Comparison of ENCODE assay signal across 22 cellular contexts in genomic region chr17:60292697-60293096, GRCh38.
DNase-seq lines count a peak whose midpoint lies in the region; ATAC-seq, FAIRE-seq and TF ChIP-seq lines count a peak whose summit lies in the region.
"Had no signal": no experiment of that assay in that cellular context is flagged by ENCODE, and none has a peak within 500 bp of the region (broad histone marks: within the 10 kb centered on the region; RNA-seq: fewer than 3 reads in every experiment).

No MANE protein-coding gene starts in this region.

- no peaks in the 10 kb centered on the region for H3K9me2 ChIP-seq in GM23248 (ENCODE audit: insufficient read depth)

- POLR2A ChIA-PET in HepG2 (lab: Yijun Ruan, JAX) (no interaction called here), K562 (lab: Yijun Ruan, JAX) (no interaction called here)
- POLR2A ChIA-PET in CD4-positive, alpha-beta memory T cell (lab: Charles Lee; ENCODE audit: partially characterized antibody), result no interaction called here

- H3K27ac ChIP-seq in HepG2 (ENCODE audit: extremely low read length, insufficient read depth, low read length) (no peak overlapping the region), right lobe of liver (no peak overlapping the region), K562 (ENCODE audit: extremely low read depth, low read depth, low read length) (no peak overlapping the region), GM23248 (no peak overlapping the region)
- no peak overlapping the region for H3K27ac ChIP-seq in CD4-positive, alpha-beta memory T cell (ENCODE audit: low read depth, low read length)
- H3K27ac ChIP-seq: 22Rv1, A549, BLaER1, C4-2B had no signal

- peaks cover 0 to 2% (median under 1%) of the 10 kb centered on the region in 4 donors for H3K4me1 Mint-ChIP-seq in CD4-positive, alpha-beta memory T cell

- H3K79me2 ChIP-seq in HepG2 (ENCODE audit: insufficient read depth, low read length), result no peaks in the 10 kb centered on the region
- H3K79me2 ChIP-seq in K562 (ENCODE audit: control insufficient read depth, insufficient read depth, low read length), result peaks cover 22% of the 10 kb centered on the region
- H3K79me2 ChIP-seq in GM23248 (ENCODE audit: insufficient read depth), result peaks cover 86% of the 10 kb centered on the region

- no peaks in the 10 kb centered on the region for H3K27me3 Mint-ChIP-seq in CD4-positive, alpha-beta memory T cell
- H3K27me3 Mint-ChIP-seq: B cell; CD4-positive, CD25-positive, alpha-beta regulatory T cell; CD8-positive, alpha-beta memory T cell had no signal

- peaks cover 4% of the 10 kb centered on the region; the same call in 1 of the 2 replicates for H3F3A ChIP-seq in GM23248 (ENCODE audit: insufficient read depth)

- CTCF ChIA-PET in HepG2 (lab: Yijun Ruan, JAX; ENCODE audit: low intra/inter-chr PET ratio, low total read pairs) (no interaction called here), K562 (lab: Yijun Ruan, JAX; ENCODE audit: low intra/inter-chr PET ratio) (no interaction called here)
- CTCF ChIA-PET in CD4-positive, alpha-beta memory T cell (lab: Charles Lee; ENCODE audit: partially characterized antibody), result interaction anchor here (0.9 kb wide), 1 partner anchor 14 kb away, joined by 3 read pairs; no protein-coding TSS in a partner anchor

- FAIRE-seq in HepG2 (lab: Jason Lieb, UNC), result no peak
- no peak for FAIRE-seq in K562 (lab: Jason Lieb, UNC)
- FAIRE-seq: D721Med, GM12891, GM18507 had no signal

- H3K4me2 ChIP-seq in HepG2 (ENCODE audit: low read depth, low read length) (no peak overlapping the region), K562 (ENCODE audit: insufficient read depth, low read length) (no peak overlapping the region), GM23248 (ENCODE audit: unreplicated experiment) (no peak overlapping the region)
- H3K4me2 ChIP-seq: A549, BLaER1 had no signal

- TF ChIP-seq CTCF in HepG2 (CRISPR knock-in tag; IDR thresholded peaks at IDR 0.05), result no peak
- no peak for TF ChIP-seq CTCF in right lobe of liver (IDR thresholded peaks at IDR 0.05)
- no peak for TF ChIP-seq CTCF in K562 (IDR thresholded peaks at IDR 0.05 in 2 of 3, conservative IDR thresholded peaks at IDR 0.05 in 1 of 3; ENCODE audit: insufficient read depth in 2 of 3, low read depth in 1 of 3, low read length in 3 of 3)
- TF ChIP-seq CTCF in mucosa of descending colon (IDR thresholded peaks at IDR 0.05), result no peak

- H3K9me3 ChIP-seq in HepG2 (ENCODE audit: low read length) (no peaks in the 10 kb centered on the region), right lobe of liver (no peaks in the 10 kb centered on the region), K562 (replicated peaks; ENCODE audit: control insufficient read depth, insufficient read depth, low read depth, low read length) (no peaks in the 10 kb centered on the region), mucosa of descending colon (no peaks in the 10 kb centered on the region), GM23248 (ENCODE audit: low read depth) (no peaks in the 10 kb centered on the region)
- no peaks in the 10 kb centered on the region for H3K9me3 ChIP-seq in CD4-positive, alpha-beta memory T cell (ENCODE audit: control insufficient read depth in 1 of 2, low read length in 2 of 2)
- H3K9me3 ChIP-seq: A549, BLaER1, HAP-1 had no signal

- H3K9me3 Mint-ChIP-seq in CD4-positive, alpha-beta memory T cell, result no peaks in the 10 kb centered on the region
- H3K9me3 Mint-ChIP-seq: CD4-positive, CD25-positive, alpha-beta regulatory T cell; CD8-positive, alpha-beta memory T cell had no signal

- no peak for ATAC-seq in HepG2
- no peak for ATAC-seq in right lobe of liver
- ATAC-seq in K562, result no peak
- ATAC-seq in mucosa of descending colon, result peak; percentile 53
- ATAC-seq: A549 had no signal

- H3K9ac ChIP-seq in HepG2 (ENCODE audit: insufficient read depth, low read depth, low read length) (no peak overlapping the region), K562 (ENCODE audit: insufficient read depth in 1 of 2, low read depth in 2 of 2, low read length in 2 of 2) (no peak overlapping the region), GM23248 (no peak overlapping the region)
- H3K9ac ChIP-seq: BLaER1 had no signal

- WGBS in HepG2 (ENCODE audit: low lambda C conversion rate), result 100% methylated on average over 1 of the region's 1 CpG
- 85% methylated on average over 1 of the region's 1 CpG for WGBS in right lobe of liver (ENCODE audit: insufficient coverage, low coverage, low lambda C conversion rate, missing lambda C conversion rate)
- WGBS in K562 (ENCODE audit: insufficient coverage, low coverage, missing lambda C conversion rate), result 100% methylated on average over 1 of the region's 1 CpG
- WGBS in GM23248 (ENCODE audit: low coverage in 1 of 2, low lambda C conversion rate in 2 of 2, missing lambda C conversion rate in 2 of 2), 2 experiments, result 97 to 100% methylated on average over 1 of the region's 1 CpG

- H3K4me3 Mint-ChIP-seq in CD4-positive, alpha-beta memory T cell, result no peak overlapping the region
- H3K4me3 Mint-ChIP-seq: B cell; CD4-positive, CD25-positive, alpha-beta regulatory T cell; CD8-positive, alpha-beta memory T cell had no signal

- TF ChIP-seq POLR2A in HepG2 (IDR thresholded peaks at IDR 0.05; ENCODE audit: insufficient read depth in 1 of 2, low read depth in 2 of 2, low read length in 2 of 2) (no peak), right lobe of liver (IDR thresholded peaks at IDR 0.05) (no peak), K562 (conservative IDR thresholded peaks at IDR 0.05) (no peak)

- H2AFZ ChIP-seq in HepG2 (ENCODE audit: low read length), result no peak overlapping the region
- H2AFZ ChIP-seq in K562 (ENCODE audit: low read depth, low read length), result no peak overlapping the region
- no peak overlapping the region for H2AFZ ChIP-seq in GM23248

- H3K27me3 ChIP-seq in HepG2 (ENCODE audit: control insufficient read depth in 1 of 2, insufficient read depth in 2 of 2, low read length in 2 of 2), result no peaks in the 10 kb centered on the region
- H3K27me3 ChIP-seq in right lobe of liver, result no peaks in the 10 kb centered on the region
- H3K27me3 ChIP-seq in K562 (ENCODE audit: control insufficient read depth in 2 of 2, insufficient read depth in 2 of 2, low read length in 2 of 2), result no peaks in the 10 kb centered on the region
- H3K27me3 ChIP-seq in CD4-positive, alpha-beta memory T cell (ENCODE audit: insufficient read depth, low read length), result no peaks in the 10 kb centered on the region
- H3K27me3 ChIP-seq in GM23248 (replicated peaks; ENCODE audit: insufficient read depth), result no peaks in the 10 kb centered on the region
- H3K27me3 ChIP-seq: BLaER1 had no signal

- peaks cover 34 to 49% of the 10 kb centered on the region in 2 donors for H3K36me3 Mint-ChIP-seq in CD4-positive, alpha-beta memory T cell

- BruUV-seq in HepG2 (replicated peaks; lab: Mats Ljungman, UMichigan) (TSS peak; percentile 21), K562 (replicated peaks; lab: Mats Ljungman, UMichigan) (TSS peak; percentile 22)

- H3K4me3 ChIP-seq in HepG2 (replicated peaks in 1 of 3; ENCODE audit: insufficient read depth in 1 of 3, low read depth in 2 of 3, low read length in 3 of 3) (no peak overlapping the region), right lobe of liver (no peak overlapping the region), K562 (no peak overlapping the region), mucosa of descending colon (no peak overlapping the region), GM23248 (no peak overlapping the region)
- H3K4me3 ChIP-seq in CD4-positive, alpha-beta memory T cell (ENCODE audit: low read length in 2 of 2), result no peak overlapping the region
- H3K4me3 ChIP-seq: A549, BLaER1, HAP-1 had no signal

- no peaks in the 10 kb centered on the region for H4K20me1 ChIP-seq in HepG2 (ENCODE audit: insufficient read depth, low read length)
- H4K20me1 ChIP-seq in K562 (replicated peaks; ENCODE audit: control insufficient read depth, insufficient read depth, low read length), result no peaks in the 10 kb centered on the region
- no peaks in the 10 kb centered on the region for H4K20me1 ChIP-seq in GM23248 (ENCODE audit: insufficient read depth)
- H4K20me1 ChIP-seq: BLaER1 had no signal

- DNase-seq in HepG2 (ENCODE audit: low spot score) (no peak), right lobe of liver (no peak), K562 (ENCODE audit: extremely low read depth in 1 of 4, low spot score in 3 of 4) (no peak), mucosa of descending colon (no peak), GM23248 (no peak)
- DNase-seq in CD4-positive, alpha-beta memory T cell, result no peak
- DNase-seq: CD4-positive, CD25-positive, alpha-beta regulatory T cell; CD8-positive, alpha-beta memory T cell; DMS 273 treated with DMSO at 0.1 percent for 48 hours; DMS79; EL; GDM1; GOT3 had no signal

- H3K36me3 ChIP-seq in HepG2 (replicated peaks in 1 of 2; ENCODE audit: control insufficient read depth in 1 of 2, insufficient read depth in 2 of 2, low read length in 2 of 2) (peaks cover 0 to 12% of the 10 kb centered on the region in 2 experiments; a peak in 2 of 5 replicates), right lobe of liver (peaks cover 0 to 8% (median 0%) of the 10 kb centered on the region in 4 donors), K562 (ENCODE audit: control insufficient read depth, insufficient read depth, low read length) (peaks cover 68% of the 10 kb centered on the region), mucosa of descending colon (ENCODE audit: low read depth) (no peaks in the 10 kb centered on the region), GM23248 (ENCODE audit: low read depth) (peaks cover 27% of the 10 kb centered on the region)
- H3K36me3 ChIP-seq in CD4-positive, alpha-beta memory T cell (ENCODE audit: insufficient read depth, low read length), result no peaks in the 10 kb centered on the region

- in situ Hi-C loops in HepG2 (cut with HindIII; ENCODE audit: extremely low pct_ligation_motif_present, low pct_unique_long_range_greater_than_20kb) (no loop called here), K562 (cut with MboI) (no loop called here), GM23248 (cut with MboI) (no loop called here)

- no peaks in the 10 kb centered on the region for H3K9me1 ChIP-seq in K562 (ENCODE audit: control insufficient read depth, insufficient read depth, low read length)

- H3K4me1 ChIP-seq in HepG2 (ENCODE audit: insufficient read depth, low read length) (no peaks in the 10 kb centered on the region), right lobe of liver (no peaks in the 10 kb centered on the region), K562 (replicated peaks in 1 of 2; ENCODE audit: control insufficient read depth in 2 of 2, insufficient read depth in 2 of 2, low read length in 2 of 2) (peaks cover 0 to under 1% of the 10 kb centered on the region in 2 experiments; a peak in 2 of 5 replicates), mucosa of descending colon (ENCODE audit: low read depth) (no peaks in the 10 kb centered on the region), GM23248 (ENCODE audit: insufficient read depth) (peaks cover 3% of the 10 kb centered on the region; the same call in 1 of the 2 replicates)
- H3K4me1 ChIP-seq in CD4-positive, alpha-beta memory T cell (ENCODE audit: insufficient read depth, low read length), result no peaks in the 10 kb centered on the region
- H3K4me1 ChIP-seq: A549, BLaER1, HAP-1 had no signal

- no peak for TF ChIP-seq RAD21 in HepG2 (CRISPR knock-in tag; IDR thresholded peaks at IDR 0.05)
- TF ChIP-seq RAD21 in K562 (CRISPR knock-in tag; conservative IDR thresholded peaks at IDR 0.05 in 1 of 2, IDR thresholded peaks at IDR 0.05 in 1 of 2), result no peak

- intact Hi-C loops in HepG2 (cut with micrococcal nuclease; ENCODE audit: unreplicated experiment) (no loop called here), right lobe of liver (cut with DNase I) (no loop called here), K562 (cut with micrococcal nuclease) (no loop called here), mucosa of descending colon (cut with DNase I, micrococcal nuclease) (no loop called here)
- intact Hi-C loops in CD4-positive, alpha-beta memory T cell (cut with micrococcal nuclease), result no loop called here

- TF ChIP-seq EP300 in HepG2 (IDR thresholded peaks at IDR 0.05; ENCODE audit: low read depth in 2 of 2, low read length in 2 of 2), result no peak
- no peak for TF ChIP-seq EP300 in HepG2 (CRISPR knock-in tag; IDR thresholded peaks at IDR 0.05; ENCODE audit: borderline replicate concordance)
- TF ChIP-seq EP300 in K562 (IDR thresholded peaks at IDR 0.05; ENCODE audit: low read length), result no peak

- H3K27ac Mint-ChIP-seq in CD4-positive, alpha-beta memory T cell, result no peak overlapping the region
- H3K27ac Mint-ChIP-seq: B cell; CD4-positive, CD25-positive, alpha-beta regulatory T cell; CD8-positive, alpha-beta memory T cell had no signal
